ENCODE assay signal across 8 cellular contexts in genomic region chr19:1566392-1567115, GRCh38. TPM values are rescaled to one million over a fixed set of nuclear protein-coding genes. Genes with fewer than 3 reads are reported as not detected.
A peak's percentile ranks its signal among the peaks of the same experiment; 100 is the strongest.
DNase-seq lines count a peak whose midpoint lies in the region; ATAC-seq and TF ChIP-seq lines count a peak whose summit lies in the region.

No MANE protein-coding gene starts in this region.

- no peaks in the 10 kb centered on the region for H3K79me2 ChIP-seq in SU-DHL-6 (ENCODE audit: insufficient read depth, low read length)

- H3K9me3 Mint-ChIP-seq in CD4-positive, alpha-beta memory T cell = peaks cover 0 to 2% (median 0%) of the 10 kb centered on the region in 8 donors

- peaks cover 12% of the 10 kb centered on the region for H3K4me1 ChIP-seq in neuron (ENCODE audit: insufficient read depth, low read length)
- peaks cover 7% of the 10 kb centered on the region for H3K4me1 ChIP-seq in CD4-positive, alpha-beta memory T cell (ENCODE audit: insufficient read depth, low read length)

- TF ChIP-seq CTCF in SU-DHL-6 (IDR thresholded peaks at IDR 0.05; ENCODE audit: insufficient read depth, low read length, poor library complexity, severe bottlenecking) = no peak

- ATAC-seq in Right ventricle myocardium inferior (peak; percentile 85), GM21619 (IDR thresholded peaks at IDR 0.05; ENCODE audit: unreplicated experiment) (no peak)

- H3K27me3 Mint-ChIP-seq in CD4-positive, alpha-beta memory T cell = peaks cover 2% of the 10 kb centered on the region in 2 donors

- no peaks in the 10 kb centered on the region for H3K36me3 Mint-ChIP-seq in CD4-positive, alpha-beta memory T cell

- H2AFZ ChIP-seq in SU-DHL-6 (ENCODE audit: low read depth, low read length, severe bottlenecking) = no peak overlapping the region
- no peak overlapping the region for H2AFZ ChIP-seq in neuron (ENCODE audit: low read depth, low read length)

- H3K36me3 ChIP-seq in SU-DHL-6 (ENCODE audit: low read length) (no peaks in the 10 kb centered on the region), neuron (ENCODE audit: insufficient read depth, low read length) (peaks cover 22% of the 10 kb centered on the region)
- no peaks in the 10 kb centered on the region for H3K36me3 ChIP-seq in CD4-positive, alpha-beta memory T cell (ENCODE audit: insufficient read depth, low read length)

- H3K27ac Mint-ChIP-seq in CD4-positive, alpha-beta memory T cell = no peak overlapping the region

- H3K9me2 ChIP-seq in SU-DHL-6 (replicated peaks; ENCODE audit: insufficient read depth, low read length) = no peaks in the 10 kb centered on the region

- 0 out of 2 replicates have a peak, but pooled peaks cover 4% of the 10 kb centered on the region for H3F3A ChIP-seq in SU-DHL-6 (ENCODE audit: insufficient read depth)

- no peak for DNase-seq in Right ventricle myocardium inferior (ENCODE audit: missing footprints)
- DNase-seq in cardiac septum (ENCODE audit: low spot score) = no peak
- DNase-seq in fibroblast of the conjunctiva (ENCODE audit: low read depth) = peak; percentile 65
- no peak for DNase-seq in activated CD8-positive, alpha-beta memory T cell treated with anti-CD3 and anti-CD28 coated beads, Interleukin-2, amount 50 U/mL, for 48 hours
- DNase-seq in CD4-positive, alpha-beta memory T cell = no peak

- no peaks in the 10 kb centered on the region for H4K20me1 ChIP-seq in SU-DHL-6 (ENCODE audit: low read depth, low read length)

- H3K27ac ChIP-seq in SU-DHL-6 (ENCODE audit: low read depth, low read length) = no peak overlapping the region
- no peak overlapping the region for H3K27ac ChIP-seq in CD4-positive, alpha-beta memory T cell (ENCODE audit: low read depth, low read length)

- no peak overlapping the region for H3K4me3 ChIP-seq in SU-DHL-6 (ENCODE audit: insufficient read depth, low read length, poor library complexity, severe bottlenecking)
- peak overlapping the region; percentile 100 for H3K4me3 ChIP-seq in neuron (ENCODE audit: low read length)
- H3K4me3 ChIP-seq in CD4-positive, alpha-beta memory T cell (ENCODE audit: low read length in 2 of 2) = no peak overlapping the region

- no peaks in the 10 kb centered on the region for H3K27me3 ChIP-seq in SU-DHL-6 (ENCODE audit: low read length)
- H3K27me3 ChIP-seq in neuron (ENCODE audit: insufficient read depth, low read length) = no peaks in the 10 kb centered on the region
- H3K27me3 ChIP-seq in CD4-positive, alpha-beta memory T cell (ENCODE audit: insufficient read depth, low read length) = no peaks in the 10 kb centered on the region

- no peak overlapping the region for H3K4me3 Mint-ChIP-seq in CD4-positive, alpha-beta memory T cell

- CTCF ChIA-PET in CD4-positive, alpha-beta memory T cell (lab: Charles Lee; ENCODE audit: partially characterized antibody) = no interaction called here

- H3K9ac ChIP-seq in SU-DHL-6 (ENCODE audit: low read length) = no peak overlapping the region

- H3K4me2 ChIP-seq in SU-DHL-6 (ENCODE audit: low read depth, low read length, poor library complexity, severe bottlenecking) = peak overlapping the region; percentile 30

- intact Hi-C loops in Right ventricle myocardium inferior (cut with DNase I) (loop anchor here (2.0 to 5.0 kb wide), 2 partner anchors 24 to 86 kb away; partner anchors contain the start of gene TCF3), cardiac septum (cut with DNase I) (no loop called here)
- intact Hi-C loops in CD4-positive, alpha-beta memory T cell (cut with micrococcal nuclease) = no loop called here

- POLR2A ChIA-PET in CD4-positive, alpha-beta memory T cell (lab: Charles Lee; ENCODE audit: partially characterized antibody) = interaction anchor here (0.6 kb wide), 1 partner anchor 93 kb away, joined by 4 read pairs; no protein-coding TSS in a partner anchor

- H3K9me3 ChIP-seq in SU-DHL-6 (ENCODE audit: insufficient read depth, low read length) (0 out of 2 replicates have a peak, but pooled peaks cover 3% of the 10 kb centered on the region), neuron (ENCODE audit: low read length) (no peaks in the 10 kb centered on the region)
- no peaks in the 10 kb centered on the region for H3K9me3 ChIP-seq in CD4-positive, alpha-beta memory T cell (ENCODE audit: control insufficient read depth in 1 of 2, low read length in 2 of 2)

- peaks cover 2 to 11% (median 3%) of the 10 kb centered on the region in 4 donors for H3K4me1 Mint-ChIP-seq in CD4-positive, alpha-beta memory T cell

RNA-seq across cellular contexts. Expression of gene MEX3D, which starts 1.6 kb away (rescaled TPM):
- total RNA-seq in Right ventricle myocardium inferior = 9.6 TPM
- 8.3 TPM for total RNA-seq in cardiac septum
- total RNA-seq in CD4-positive, alpha-beta memory T cell = 1 to 10 TPM; 4.5 to 4.9 TPM
- polyA plus RNA-seq in CD4-positive, alpha-beta memory T cell = under 1 TPM in 1 of 2 donors, not detected in 1; 0.16 TPM

RNA-seq across cellular contexts. Expression of gene MBD3, which starts 26.1 kb away (rescaled TPM):
- total RNA-seq in Right ventricle myocardium inferior (64.2 TPM), cardiac septum (61.8 TPM)
- 10 to 100 TPM; 56.9 to 62.8 TPM for total RNA-seq in CD4-positive, alpha-beta memory T cell
- polyA plus RNA-seq in CD4-positive, alpha-beta memory T cell = 10 to 100 TPM in 1 of 2 donors, 1 to 10 TPM in 1; 3.9 to 12.2 TPM

RNA-seq across cellular contexts. Expression of gene UQCR11, which starts 38.7 kb away (rescaled TPM):
- total RNA-seq in Right ventricle myocardium inferior = 1,146 TPM
- 697 TPM for total RNA-seq in cardiac septum
- total RNA-seq in CD4-positive, alpha-beta memory T cell = 100 to 1,000 TPM; 157 to 158 TPM
- polyA plus RNA-seq in CD4-positive, alpha-beta memory T cell = 100 to 1,000 TPM; 623 to 668 TPM

RNA-seq across cellular contexts. Expression of gene PLK5, which starts 42.7 kb away (rescaled TPM):
- not detected for total RNA-seq in Right ventricle myocardium inferior
- total RNA-seq in cardiac septum = not detected
- not detected for total RNA-seq in CD4-positive, alpha-beta memory T cell
- not detected for polyA plus RNA-seq in CD4-positive, alpha-beta memory T cell

RNA-seq across cellular contexts. Expression of gene ADAMTSL5, which starts 53.7 kb away (rescaled TPM):
- total RNA-seq in Right ventricle myocardium inferior = 22.9 TPM
- total RNA-seq in cardiac septum = 69.7 TPM
- total RNA-seq in CD4-positive, alpha-beta memory T cell = 1 to 10 TPM; 2.4 to 3.6 TPM
- polyA plus RNA-seq in CD4-positive, alpha-beta memory T cell = 1 to 10 TPM; 1.5 to 2.3 TPM
